Comparison of ENCODE assay signal across 8 cellular contexts in genomic region chr11:65503923-65504670, GRCh38. TPM values are rescaled to one million over a fixed set of nuclear protein-coding genes. Genes with fewer than 3 reads are reported as not detected.
DNase-seq lines count a peak whose midpoint lies in the region; ATAC-seq and TF ChIP-seq lines count a peak whose summit lies in the region.

No MANE protein-coding gene starts in this region.

- H3K36me3 ChIP-seq in ascending aorta, result peaks cover 58 to 67% of the 10 kb centered on the region in 2 donors
- peaks cover 4 to 58% of the 10 kb centered on the region in 2 donors for H3K36me3 ChIP-seq in left lung
- no peaks in the 10 kb centered on the region for H3K36me3 ChIP-seq in uterus

- CTCF ChIA-PET in AG04449 (lab: Yijun Ruan, JAX), result interaction anchor here (1.1 kb wide), 1 partner anchor 88 kb away, joined by 4 read pairs; no protein-coding TSS in a partner anchor

- no peak overlapping the region for H3K27ac Mint-ChIP-seq in HFFc6

- peaks cover 58% of the 10 kb centered on the region for H3K9me3 Mint-ChIP-seq in HFFc6

- H3K36me3 Mint-ChIP-seq in HFFc6 (ENCODE audit: low read depth), result peaks cover 48% of the 10 kb centered on the region

- H3K9me3 ChIP-seq in ascending aorta, result no peaks in the 10 kb centered on the region
- no peaks in the 10 kb centered on the region for H3K9me3 ChIP-seq in left lung
- H3K9me3 ChIP-seq in uterus, result no peaks in the 10 kb centered on the region

- H3K27ac ChIP-seq in ascending aorta (peak overlapping the region; percentile 81 to 95), left lung (peak overlapping the region; percentile 98 to 99), uterus (peak overlapping the region; percentile 96 to 97)

- intact Hi-C loops in ascending aorta (cut with DNase I) (no loop called here), left lung (cut with DNase I) (loop anchor here in 1 of 2 donors (5.0 kb wide), 1 partner anchor 82 kb away; the partner anchor contains the start of gene NEAT1), uterus (cut with DNase I; ENCODE audit: low total_unique reads) (no loop called here)

- H3K27me3 Mint-ChIP-seq in HFFc6 (ENCODE audit: insufficient read depth), result peaks cover 57% of the 10 kb centered on the region; the same call in 1 of the 2 replicates

- H3K4me3 ChIP-seq in AG04449 (ENCODE audit: low read depth, low read length) (peak overlapping the region; percentile 99), ascending aorta (peak overlapping the region; percentile 62 to 67), left lung (peak overlapping the region; percentile 50 to 77), uterus (peak overlapping the region; percentile 85 to 90)

- H3K4me3 Mint-ChIP-seq in HFFc6, result no peak overlapping the region

- H3K4me1 Mint-ChIP-seq in HFFc6 (ENCODE audit: low read depth), result peaks cover 48% of the 10 kb centered on the region

- peak; percentile 19 to 42 for TF ChIP-seq POLR2A in uterus (IDR thresholded peaks at IDR 0.05)

- no peak for DNase-seq in AG04449 (ENCODE audit: low read depth, low spot score)
- peak; percentile 72 for DNase-seq in HFFc6
- DNase-seq in ascending aorta (ENCODE audit: low spot score in 2 of 2), result no peak
- DNase-seq in left lung, result no peak
- DNase-seq in uterus, result no peak

- H3K4me1 ChIP-seq in ascending aorta (peaks cover 6 to 19% of the 10 kb centered on the region in 2 donors), left lung (peaks cover 3 to 44% of the 10 kb centered on the region in 2 donors), uterus (peaks cover 0 to 9% of the 10 kb centered on the region in 2 donors)

- no peak for TF ChIP-seq CTCF in AG04449 (IDR thresholded peaks at IDR 0.05; ENCODE audit: insufficient read depth, low read length, missing control alignments)
- TF ChIP-seq CTCF in HFFc6 (IDR thresholded peaks at IDR 0.05), result no peak
- TF ChIP-seq CTCF in ascending aorta (IDR thresholded peaks at IDR 0.05), result no peak
- TF ChIP-seq CTCF in left lung (IDR thresholded peaks at IDR 0.05), result no peak
- TF ChIP-seq CTCF in uterus (IDR thresholded peaks at IDR 0.05), result no peak

- POLR2A ChIA-PET in AG04449 (lab: Yijun Ruan, JAX), result interaction anchor here (0.6 to 17.0 kb wide), 10 partner anchors 6 to 227 kb away, joined by 3 to 1229 read pairs (median 97); partner anchors contain the start of genes MALAT1 and NEAT1

- H3K27me3 ChIP-seq in ascending aorta, result no peaks in the 10 kb centered on the region
- no peaks in the 10 kb centered on the region for H3K27me3 ChIP-seq in left lung
- H3K27me3 ChIP-seq in uterus, result no peaks in the 10 kb centered on the region

- ATAC-seq in left lung, result no peak
- no peak for ATAC-seq in HG02981 (IDR thresholded peaks at IDR 0.05; ENCODE audit: unreplicated experiment)
- ATAC-seq in GM19455 (IDR thresholded peaks at IDR 0.05; ENCODE audit: unreplicated experiment), result no peak
- no peak for ATAC-seq in GM21825 (IDR thresholded peaks at IDR 0.05; ENCODE audit: unreplicated experiment)

RNA-seq across cellular contexts. Expression of gene MALAT1, which starts 5.3 kb away (rescaled TPM):
- 1,000 to 10,000 TPM; 3,136 to 4,087 (median 3,570) TPM for total RNA-seq in HFFc6 (2021; fragmentation: NEBNext Ultra II Directional; extraction: Animal tissue kit (Norgen Biotek cat#: 25700))
- total RNA-seq in ascending aorta (8,553 TPM), left lung (over 10,000 TPM; 12,400 to 15,875 TPM), uterus (over 10,000 TPM in 3 of 4 donors, 1,000 to 10,000 TPM in 1; 6,732 to 19,335 (median 13,886) TPM)

RNA-seq across cellular contexts. Expression of gene SCYL1, which starts 20.8 kb away (rescaled TPM):
- 100 to 1,000 TPM; 120 to 137 (median 126) TPM for total RNA-seq in HFFc6 (2021; fragmentation: NEBNext Ultra II Directional; extraction: Animal tissue kit (Norgen Biotek cat#: 25700))
- total RNA-seq in ascending aorta (220 TPM), left lung (10 to 100 TPM; 81.2 to 82.5 TPM), uterus (100 to 1,000 TPM in 1 of 4 donors, 10 to 100 TPM in 3; 28.8 to 101 (median 70.1) TPM)

RNA-seq across cellular contexts. Expression of gene LTBP3, which starts 54.1 kb away (rescaled TPM):
- total RNA-seq in HFFc6 (2021; fragmentation: NEBNext Ultra II Directional; extraction: Animal tissue kit (Norgen Biotek cat#: 25700)), result 10 to 100 TPM; 64.0 to 78.1 (median 66.0) TPM
- total RNA-seq in ascending aorta (702 TPM), left lung (100 to 1,000 TPM in 1 of 2 donors, 10 to 100 TPM in 1; 70.8 to 157 TPM), uterus (100 to 1,000 TPM; 131 to 240 (median 217) TPM)
